In genomic region chr4:10237131-10237530, GRCh38 we compare ENCODE assay signal across 23 cellular contexts.
"Had no signal": no experiment of that assay in that cellular context is flagged by ENCODE, and none has a peak within 500 bp of the region (broad histone marks: within the 10 kb centered on the region; RNA-seq: fewer than 3 reads in every experiment).

No MANE protein-coding gene starts in this region.

- H3K4me3 ChIP-seq: breast epithelium had no signal

- H3K36me3 ChIP-seq: breast epithelium had no signal

- ATAC-seq: activated CD4-positive, alpha-beta T cell treated with anti-CD3 and anti-CD28 coated beads for 36 hours; activated CD8-positive, alpha-beta T cell treated with anti-CD3 and anti-CD28 coated beads, Interleukin-2, amount 10 ng/mL, durations not matched to agents 7 days and 5 days; T-cell had no signal

- H3K27me3 ChIP-seq: breast epithelium had no signal

- DNase-seq: activated CD4-positive, alpha-beta T cell treated with anti-CD3 and anti-CD28 coated beads for 36 hours; activated CD4-positive, alpha-beta T cell treated with anti-CD3 and anti-CD28 coated beads, Interleukin-2, amount 50 U/mL, for 4 hours; activated CD8-positive, alpha-beta memory T cell treated with anti-CD3 and anti-CD28 coated beads, Interleukin-2, amount 50 U/mL, for 48 hours; activated CD8-positive, alpha-beta T cell treated with anti-CD3 and anti-CD28 coated beads, Interleukin-2, amount 10 ng/mL, durations not matched to agents 7 days and 5 days; activated naive CD4-positive, alpha-beta T cell; activated T-cell treated with anti-CD3 and anti-CD28 coated beads, Interleukin-2, amount 50 U/mL, for 1 hour; aorta; caudate nucleus; Karpas-422; MM.1S; NCI-H1105 treated with DMSO at 0.1 percent for 48 hours; NCI-H1436 treated with DMSO at 0.1 percent for 48 hours; NCI-H187; NCI-H2171 treated with DMSO at 0.1 percent for 48 hours; NCI-H345; NCI-H510A; NCI-H526 treated with DMSO at 0.1 percent for 48 hours; NCI-H82; SIG-M5; T-cell; T-helper 2 cell had no signal

- H3K27ac ChIP-seq: breast epithelium, VCaP had no signal

- H3K4me1 ChIP-seq: breast epithelium had no signal

- H3K9me3 ChIP-seq: breast epithelium had no signal
